Comparison of ENCODE assay signal across 21 cellular contexts in genomic region chr22:39992088-39992826, GRCh38. TPM values are rescaled to one million over a fixed set of nuclear protein-coding genes. Genes with fewer than 3 reads are reported as not detected.
"Had no signal": no experiment of that assay in that cellular context is flagged by ENCODE, and none has a peak within 500 bp of the region (broad histone marks: within the 10 kb centered on the region; RNA-seq: fewer than 3 reads in every experiment).

No MANE protein-coding gene starts in this region.

- H3K9me3 ChIP-seq: spleen, testis, tibial nerve, upper lobe of right lung had no signal

- H3K27ac ChIP-seq: spleen, testis, upper lobe of right lung had no signal

- H3K36me3 ChIP-seq: spleen, tibial nerve, upper lobe of right lung had no signal

- H3K4me1 ChIP-seq: upper lobe of right lung had no signal

- H3K36me3 Mint-ChIP-seq: immature natural killer cell; naive thymus-derived CD4-positive, alpha-beta T cell; stimulated activated memory B cell treated with anti-CD40 and anti-IgM and Interleukin-4, amounts not matched to agents 10 μg/mL and 1 μg/mL and 100 μg/mL, for 72 hours had no signal

- H3K4me3 ChIP-seq: spleen, testis, tibial nerve, upper lobe of right lung had no signal

- H3K27ac Mint-ChIP-seq: immature natural killer cell; stimulated activated memory B cell treated with anti-CD40 and anti-IgM and Interleukin-4, amounts not matched to agents 10 μg/mL and 1 μg/mL and 100 μg/mL, for 72 hours; stimulated activated naive CD8-positive, alpha-beta T cell treated with anti-CD3 and anti-CD28 coated beads, Interleukin-15, Interleukin-2, amounts not matched to agents 100 ng/mL and 50 ng/mL, for 24 hours had no signal

- H3K4me3 Mint-ChIP-seq: central memory CD8-positive, alpha-beta T cell; immature natural killer cell; naive thymus-derived CD4-positive, alpha-beta T cell; neural crest cell; stimulated activated memory B cell treated with anti-CD40 and anti-IgM and Interleukin-4, amounts not matched to agents 10 μg/mL and 1 μg/mL and 100 μg/mL, for 72 hours; stimulated activated naive CD8-positive, alpha-beta T cell treated with anti-CD3 and anti-CD28 coated beads, Interleukin-15, Interleukin-2, amounts not matched to agents 100 ng/mL and 50 ng/mL, for 24 hours had no signal

- ATAC-seq: esophagus mucosa; naive thymus-derived CD4-positive, alpha-beta T cell; sciatic nerve; stimulated activated memory B cell treated with anti-CD40 and anti-IgM and Interleukin-4, amounts not matched to agents 10 μg/mL and 1 μg/mL and 100 μg/mL, for 72 hours; upper lobe of right lung had no signal

- DNase-seq: effector memory CD4-positive, alpha-beta T cell; immature natural killer cell; mammary epithelial cell; naive thymus-derived CD4-positive, alpha-beta T cell; spleen; stimulated activated CD4-positive, alpha-beta T cell treated with anti-CD3 and anti-CD28 coated beads, Interleukin-15, amount 100 ng/mL, for 24 hours; stimulated activated CD4-positive, alpha-beta T cell treated with anti-CD3 and anti-CD28 coated beads, Interleukin-1b, Interleukin-23, amount 100 ng/mL, for 48 hours; stimulated activated CD4-positive, alpha-beta T cell treated with anti-CD3 and anti-CD28 coated beads, Interleukin-4, amount 100 ng/mL, for 24 hours; testis; upper lobe of right lung had no signal

- H3K27me3 ChIP-seq: testis had no signal

- H3K9me3 Mint-ChIP-seq: central memory CD8-positive, alpha-beta T cell; immature natural killer cell; neural crest cell; stimulated activated memory B cell treated with anti-CD40 and anti-IgM and Interleukin-4, amounts not matched to agents 10 μg/mL and 1 μg/mL and 100 μg/mL, for 72 hours; stimulated activated naive CD8-positive, alpha-beta T cell treated with anti-CD3 and anti-CD28 coated beads, Interleukin-15, Interleukin-2, amounts not matched to agents 100 ng/mL and 50 ng/mL, for 24 hours had no signal

RNA-seq across cellular contexts. Expression of gene FAM83F, which starts 2.5 kb away (rescaled TPM):
- total RNA-seq: fibroblast of lung, osteocyte had no signal

RNA-seq across cellular contexts. Expression of gene TMA7B, which starts 32.1 kb away (rescaled TPM):
- total RNA-seq: fibroblast of lung, frontal cortex, mammary epithelial cell, mesenteric fat pad, neural crest cell, osteocyte, tibial nerve had no signal
